In genomic region chr10:62589689-62590088, GRCh38 we compare ENCODE assay signal across 19 cellular contexts.
DNase-seq lines count a peak whose midpoint lies in the region; FAIRE-seq and TF ChIP-seq lines count a peak whose summit lies in the region.
"Had no signal": no experiment of that assay in that cellular context is flagged by ENCODE, and none has a peak within 500 bp of the region (broad histone marks: within the 10 kb centered on the region; RNA-seq: fewer than 3 reads in every experiment).

No MANE protein-coding gene starts in this region.

- CTCF ChIA-PET in mammary epithelial cell (lab: Charles Lee; ENCODE audit: low non-redundant PET) = interaction anchor here (0.6 kb wide), 1 partner anchor 96 kb away, joined by 3 read pairs; no protein-coding TSS in a partner anchor

- H3K4me1 ChIP-seq in mammary epithelial cell (ENCODE audit: insufficient read depth, low read length) (peaks cover 5% of the 10 kb centered on the region), breast epithelium (no peaks in the 10 kb centered on the region), small intestine (ENCODE audit: control insufficient read depth in 2 of 2, insufficient read depth in 1 of 2, low read depth in 1 of 2, low read length in 1 of 2) (no peaks in the 10 kb centered on the region)

- in situ Hi-C loops in mammary epithelial cell (cut with MboI; ENCODE audit: low sequenced_read_pairs in 2 of 2) = loop anchor here in 1 of 2 donors (10.0 kb wide), 1 partner anchor 495 kb away; no protein-coding TSS in a partner anchor

- BruUV-seq in mammary epithelial cell (replicated peaks; lab: Mats Ljungman, UMichigan) = no TSS peak

- FAIRE-seq in small intestine (lab: Jason Lieb, UNC) = no peak

- H3K27ac ChIP-seq in mammary epithelial cell (ENCODE audit: insufficient read depth, low read depth, low read length) (no peak overlapping the region), breast epithelium (no peak overlapping the region), small intestine (ENCODE audit: low read depth in 1 of 2, low read length in 1 of 2) (no peak overlapping the region)
- H3K27ac ChIP-seq: PC-9, SJCRH30 had no signal

- WGBS in mammary epithelial cell (ENCODE audit: low coverage, missing lambda C conversion rate) = 60% methylated on average over 2 of the region's 2 CpGs
- WGBS in small intestine, 3 donors = 23 to 56% (median 41%) methylated on average over 2 of the region's 2 CpGs

- H3K4me2 ChIP-seq in mammary epithelial cell (ENCODE audit: insufficient read depth, low read depth, low read length) = no peak overlapping the region
- H3K4me2 ChIP-seq: PC-9 had no signal

- dilution Hi-C loops in mammary epithelial cell (cut with HindIII; ENCODE audit: low sequenced_read_pairs) = no loop called here

- H3K36me3 ChIP-seq in mammary epithelial cell (ENCODE audit: insufficient read depth, low read length) (no peaks in the 10 kb centered on the region), breast epithelium (no peaks in the 10 kb centered on the region), small intestine (ENCODE audit: control insufficient read depth in 2 of 2, insufficient read depth in 2 of 2, low read length in 2 of 2) (no peaks in the 10 kb centered on the region)
- H3K36me3 ChIP-seq: SJCRH30 had no signal

- H3K9me3 ChIP-seq in mammary epithelial cell (replicated peaks; ENCODE audit: insufficient read depth, low read length) (no peaks in the 10 kb centered on the region), breast epithelium (no peaks in the 10 kb centered on the region), small intestine (ENCODE audit: control insufficient read depth, low read depth) (no peaks in the 10 kb centered on the region)
- H3K9me3 ChIP-seq: SJCRH30 had no signal

- H3K9ac ChIP-seq in mammary epithelial cell (ENCODE audit: insufficient read depth, low read length) = no peak overlapping the region

- H4K20me1 ChIP-seq in mammary epithelial cell (ENCODE audit: insufficient read depth, low read length) = no peaks in the 10 kb centered on the region

- intact Hi-C loops in mammary epithelial cell (cut with micrococcal nuclease) = loop anchor here (5.0 to 10.0 kb wide), 3 partner anchors 97 to 555 kb away; no protein-coding TSS in a partner anchor
- intact Hi-C loops in breast epithelium (cut with DNase I; ENCODE audit: low total_unique reads) = no loop called here

- H3K27me3 ChIP-seq in mammary epithelial cell (ENCODE audit: insufficient read depth, low read length) = no peaks in the 10 kb centered on the region
- no peaks in the 10 kb centered on the region for H3K27me3 ChIP-seq in breast epithelium
- no peaks in the 10 kb centered on the region for H3K27me3 ChIP-seq in small intestine (ENCODE audit: control insufficient read depth in 2 of 2, insufficient read depth in 2 of 2, low read length in 2 of 2)
- H3K27me3 ChIP-seq: SJCRH30 had no signal

- TF ChIP-seq POLR2A in breast epithelium (IDR thresholded peaks at IDR 0.05) = no peak

- H3K4me3 ChIP-seq in mammary epithelial cell (replicated peaks in 1 of 3; ENCODE audit: insufficient read depth in 1 of 3, low read depth in 2 of 3, low read length in 3 of 3) (no peak overlapping the region), breast epithelium (no peak overlapping the region), cardiac fibroblast (replicated peaks in 1 of 2; ENCODE audit: low read depth in 2 of 2, low read length in 2 of 2) (no peak overlapping the region), fibroblast of the aortic adventitia (ENCODE audit: low read depth, low read length) (no peak overlapping the region), small intestine (ENCODE audit: low read depth in 1 of 2, low read length in 2 of 2) (no peak overlapping the region)
- H3K4me3 ChIP-seq: PC-9, SJCRH30 had no signal

- DNase-seq in mammary epithelial cell (peak; percentile 29), breast epithelium (ENCODE audit: low spot score in 2 of 2) (no peak), cardiac fibroblast (ENCODE audit: low read depth in 2 of 2) (peak; percentile 34 to 56), fibroblast of the aortic adventitia (ENCODE audit: low read depth) (peak; percentile 50), putamen (ENCODE audit: low spot score) (no peak), DMS114 treated with DMSO at 0.1 percent for 48 hours (lab: John Stamatoyannopoulos, UW; ENCODE audit: unreplicated experiment) (no peak), DMS 273 (lab: John Stamatoyannopoulos, UW; ENCODE audit: unreplicated experiment) (no peak), small intestine (no peak)
- DNase-seq: C1 segment of cervical spinal cord, DMS153, H9, Kasumi-1, NCI-H1436, NCI-H2029 treated with DMSO at 0.1 percent for 48 hours, NCI-H2171 treated with DMSO at 0.1 percent for 48 hours, NCI-H446 treated with DMSO at 0.1 percent for 48 hours, NCI-H774, PC-9, SJCRH30 had no signal

- TF ChIP-seq CTCF in mammary epithelial cell (conservative IDR thresholded peaks at IDR 0.05 in 1 of 2, IDR thresholded peaks at IDR 0.05 in 1 of 2; ENCODE audit: extremely low read depth in 1 of 2, insufficient read depth in 1 of 2, low read depth in 1 of 2, low read length in 2 of 2) = no peak
- TF ChIP-seq CTCF in breast epithelium (IDR thresholded peaks at IDR 0.05) = no peak
- no peak for TF ChIP-seq CTCF in cardiac fibroblast (IDR thresholded peaks at IDR 0.05; ENCODE audit: low read depth, low read length)
- TF ChIP-seq CTCF in fibroblast of the aortic adventitia (IDR thresholded peaks at IDR 0.05; ENCODE audit: insufficient read depth, low read length) = no peak

- H2AFZ ChIP-seq in mammary epithelial cell (ENCODE audit: low read depth, low read length) = no peak overlapping the region
- H2AFZ ChIP-seq: PC-9 had no signal

- no peaks in the 10 kb centered on the region for H3K79me2 ChIP-seq in mammary epithelial cell (ENCODE audit: insufficient read depth, low read length)

Comparison
In these comparisons a context has a peak if more than half of its experiments do, and no peak if none do; other contexts are left out.
1. DNase-seq: peak in mammary epithelial cell (single experiment), cardiac fibroblast (2 of 2) and fibroblast of the aortic adventitia (single experiment); none in breast epithelium (0 of 2), putamen (single experiment), DMS114 treated with DMSO at 0.1 percent for 48 hours (single experiment), DMS 273 (single experiment) and small intestine (single experiment).